In the genomic region with DNA sequence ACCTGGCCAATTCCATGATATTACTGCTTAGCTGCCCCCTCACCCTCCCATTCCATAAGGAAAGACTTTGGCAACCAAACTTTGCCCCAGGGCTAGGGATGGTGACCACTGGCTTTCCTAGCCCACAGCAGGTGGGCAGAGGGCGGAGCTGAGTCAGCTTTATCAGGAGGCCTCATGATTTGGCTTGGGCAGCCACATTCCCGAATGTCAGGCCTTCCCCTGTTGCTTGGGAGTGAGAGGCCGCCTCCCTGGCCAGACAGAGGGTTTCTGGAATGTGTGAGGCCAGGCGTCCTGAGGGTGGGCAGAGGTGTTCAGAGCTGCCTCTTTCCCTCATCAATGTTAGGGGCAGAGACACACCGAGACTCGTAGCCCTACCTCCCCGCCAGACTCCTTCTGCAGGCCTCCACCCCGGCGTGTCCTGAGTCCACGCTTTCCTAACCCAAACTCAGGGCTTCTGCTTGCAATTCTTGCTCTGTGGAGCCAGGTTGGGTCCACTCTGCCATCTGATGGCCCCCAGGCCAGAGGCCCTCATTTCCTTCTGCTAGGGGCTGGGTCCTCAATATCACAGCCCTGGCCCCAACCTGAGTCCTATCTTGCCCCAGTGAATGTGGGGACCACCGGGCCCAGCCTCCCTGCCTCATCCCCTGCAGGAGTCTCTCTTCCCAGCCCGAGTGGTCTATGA, we compare ENCODE assay signal across 10 cellular contexts. TPM values are rescaled to one million over a fixed set of nuclear protein-coding genes. Genes with fewer than 3 reads are reported as not detected.
DNase-seq lines count a peak whose midpoint lies in the region; ATAC-seq and TF ChIP-seq lines count a peak whose summit lies in the region.
"Had no signal": no experiment of that assay in that cellular context is flagged by ENCODE, and none has a peak within 500 bp of the region (broad histone marks: within the 10 kb centered on the region; RNA-seq: fewer than 3 reads in every experiment).

No MANE protein-coding gene starts in this region.

- no peak for TF ChIP-seq CTCF in Calu3 (IDR thresholded peaks at IDR 0.05; ENCODE audit: unreplicated experiment)
- no peak for TF ChIP-seq CTCF in RWPE1 (conservative IDR thresholded peaks at IDR 0.05; ENCODE audit: low read depth)
- TF ChIP-seq CTCF in nephron (IDR thresholded peaks at IDR 0.05; ENCODE audit: unreplicated experiment in 3 of 3): no peak
- TF ChIP-seq CTCF in sigmoid colon (IDR thresholded peaks at IDR 0.05): no peak

- H3K9me3 ChIP-seq in esophagus (ENCODE audit: control insufficient read depth in 2 of 2, insufficient read depth in 1 of 2, low read depth in 1 of 2, low read length in 1 of 2) (no peaks in the 10 kb centered on the region), sigmoid colon (no peaks in the 10 kb centered on the region)

- CTCF ChIA-PET in Calu3 (lab: Charles Lee) (no interaction called here), RWPE1 (lab: Yijun Ruan, JAX) (no interaction called here)

- peaks cover 4% of the 10 kb centered on the region for H3K4me1 Mint-ChIP-seq in Calu3 (ENCODE audit: low read depth, unreplicated experiment)
- peaks cover 50% of the 10 kb centered on the region for H3K4me1 Mint-ChIP-seq in nephron

- H3K4me3 Mint-ChIP-seq in Calu3 (ENCODE audit: low read depth, unreplicated experiment) (no peak overlapping the region), nephron (no peak overlapping the region)
- H3K4me3 Mint-ChIP-seq: type B pancreatic cell had no signal

- H3K9me3 Mint-ChIP-seq in Calu3 (ENCODE audit: low read depth, unreplicated experiment) (no peaks in the 10 kb centered on the region), nephron (no peaks in the 10 kb centered on the region)
- H3K9me3 Mint-ChIP-seq: type B pancreatic cell had no signal

- POLR2A ChIA-PET in RWPE1 (lab: Yijun Ruan, JAX; ENCODE audit: low non-redundant PET): no interaction called here

- ATAC-seq in GM18861 (IDR thresholded peaks at IDR 0.05; ENCODE audit: unreplicated experiment) (no peak), GM18873 (IDR thresholded peaks at IDR 0.05; ENCODE audit: low FRiP score, unreplicated experiment) (no peak)

- no peaks in the 10 kb centered on the region for H3K27me3 ChIP-seq in esophagus (ENCODE audit: control insufficient read depth in 1 of 2, insufficient read depth in 2 of 2, low read length in 2 of 2)
- no peaks in the 10 kb centered on the region for H3K27me3 ChIP-seq in sigmoid colon

- H3K27ac Mint-ChIP-seq in Calu3 (ENCODE audit: unreplicated experiment) (peak overlapping the region; percentile 25), nephron (peak overlapping the region in 2 of 3 experiments; percentile 49 to 62)
- H3K27ac Mint-ChIP-seq: type B pancreatic cell had no signal

- intact Hi-C loops in Calu3 (cut with micrococcal nuclease; ENCODE audit: unreplicated experiment): no loop called here
- intact Hi-C loops in sigmoid colon (cut with DNase I): no loop called here

- H3K27ac ChIP-seq in RWPE1 (peak overlapping the region; percentile 96), esophagus (ENCODE audit: low read depth in 2 of 2, low read length in 1 of 2) (peak overlapping the region; percentile 28 to 45), sigmoid colon (no peak overlapping the region)

- no peak for DNase-seq in Calu3
- DNase-seq in RWPE1 (ENCODE audit: low spot score): no peak
- no peak for DNase-seq in sigmoid colon
- DNase-seq in NCI-H1048 (lab: John Stamatoyannopoulos, UW): no peak
- DNase-seq: NCI-H2029 had no signal

- H3K4me1 ChIP-seq in esophagus (ENCODE audit: control insufficient read depth in 2 of 2, insufficient read depth in 2 of 2, low read length in 1 of 2) (peaks cover 3 to 15% of the 10 kb centered on the region in 2 donors), sigmoid colon (peaks cover 0 to 35% (median 13%) of the 10 kb centered on the region in 4 donors)

- H3K36me3 Mint-ChIP-seq in Calu3 (ENCODE audit: insufficient read depth, unreplicated experiment) (peaks cover 84% of the 10 kb centered on the region), nephron (ENCODE audit: low read depth) (peaks cover 18% of the 10 kb centered on the region)

- TF ChIP-seq EP300 in sigmoid colon (IDR thresholded peaks at IDR 0.05): no peak

- H3K4me3 ChIP-seq in esophagus (ENCODE audit: low read depth in 1 of 2, low read length in 2 of 2) (no peak overlapping the region), sigmoid colon (no peak overlapping the region)

- no peak for TF ChIP-seq POLR2A in sigmoid colon (IDR thresholded peaks at IDR 0.05)

- 76 to 82% methylated on average over 12 of the region's 12 CpGs for WGBS in esophagus, 2 donors
- WGBS in sigmoid colon, 2 donors: 84 to 88% methylated on average over 12 of the region's 12 CpGs

- peaks cover 4 to 53% of the 10 kb centered on the region in 2 donors for H3K36me3 ChIP-seq in esophagus (ENCODE audit: control insufficient read depth in 2 of 2, insufficient read depth in 2 of 2, low read length in 1 of 2)
- H3K36me3 ChIP-seq in sigmoid colon: peaks cover 0 to 34% (median 3%) of the 10 kb centered on the region in 4 donors

- H3K27me3 Mint-ChIP-seq in Calu3 (ENCODE audit: unreplicated experiment): no peaks in the 10 kb centered on the region
- H3K27me3 Mint-ChIP-seq in nephron (ENCODE audit: low read depth): peaks cover 15% of the 10 kb centered on the region
- H3K27me3 Mint-ChIP-seq: type B pancreatic cell had no signal

- BruUV-seq in Calu3 (replicated peaks; lab: Mats Ljungman, UMichigan): no TSS peak

RNA-seq across cellular contexts. Expression of a gene that starts 19.3 kb away (rescaled TPM):
- 142 and 145 TPM in 2 replicates for total RNA-seq in Calu3 (2022)
- 10 to 100 TPM; 56.1 to 93.7 TPM for polyA plus RNA-seq in esophagus
- total RNA-seq in sigmoid colon: 10 to 100 TPM in 3 of 4 donors, 1 to 10 TPM in 1; 9.5 to 34.9 (median 28.7) TPM
- polyA plus RNA-seq in sigmoid colon: 10 to 100 TPM; 52.3 to 90.9 (median 56.3) TPM

RNA-seq across cellular contexts. Expression of a gene that starts 54.5 kb away (rescaled TPM):
- total RNA-seq in Calu3 (2022) (not detected in 2 replicates), sigmoid colon (10 to 100 TPM in 1 of 4 donors, 1 to 10 TPM in 3; 4.9 to 10.3 (median 6.4) TPM)
- polyA plus RNA-seq in esophagus (under 1 TPM; 0.65 to 0.96 TPM), sigmoid colon (1 to 10 TPM in 1 of 3 donors, under 1 TPM in 2; 0.46 to 1.1 (median 0.60) TPM)

Comparison
In these comparisons a context has a peak if more than half of its experiments do, and no peak if none do; other contexts are left out.
1. H3K27ac ChIP-seq: peak in RWPE1 (single experiment) and esophagus (2 of 2); none in sigmoid colon (0 of 4).